In genomic region chr6:32941412-32941784, GRCh38 we compare ENCODE assay signal across 8 cellular contexts. TPM values are rescaled to one million over a fixed set of nuclear protein-coding genes. Genes with fewer than 3 reads are reported as not detected.
A peak's percentile ranks its signal among the peaks of the same experiment; 100 is the strongest.
DNase-seq lines count a peak whose midpoint lies in the region; ATAC-seq and TF ChIP-seq lines count a peak whose summit lies in the region.

No MANE protein-coding gene starts in this region.

- TF ChIP-seq CTCF in Calu3 (IDR thresholded peaks at IDR 0.05; ENCODE audit: unreplicated experiment) (no peak), lower lobe of right lung (IDR thresholded peaks at IDR 0.05) (no peak)

- H3K36me3 ChIP-seq in lower lobe of right lung = peaks cover 13% of the 10 kb centered on the region

- H3K27me3 Mint-ChIP-seq in Calu3 (ENCODE audit: unreplicated experiment) = no peaks in the 10 kb centered on the region

- intact Hi-C loops in Calu3 (cut with micrococcal nuclease; ENCODE audit: unreplicated experiment) = no loop called here
- intact Hi-C loops in lower lobe of right lung (cut with DNase I) = no loop called here

- peaks cover 46% of the 10 kb centered on the region for H3K4me1 ChIP-seq in lower lobe of right lung

- peaks cover 28% of the 10 kb centered on the region for H3K4me1 Mint-ChIP-seq in Calu3 (ENCODE audit: low read depth, unreplicated experiment)

- H3K27ac Mint-ChIP-seq in Calu3 (ENCODE audit: unreplicated experiment) = peak overlapping the region; percentile 36

- CTCF ChIA-PET in Calu3 (lab: Charles Lee) = interaction anchor here (0.6 to 4.2 kb wide), 7 partner anchors 8 to 1498 kb away, joined by 3 to 27 read pairs (median 8); partner anchors contain the start of gene HLA-DMA

- peak overlapping the region; percentile 93 for H3K27ac ChIP-seq in lower lobe of right lung

- no TSS peak for BruUV-seq in Calu3 (replicated peaks; lab: Mats Ljungman, UMichigan)

- DNase-seq in Calu3 (no peak), activated T-cell treated with anti-CD3 and anti-CD28 coated beads for 4 hours (peak; percentile 30), lower lobe of right lung (no peak), midbrain (lab: John Stamatoyannopoulos, UW) (no peak), NCI-H1092 treated with DMSO at 0.1 percent for 48 hours (lab: John Stamatoyannopoulos, UW) (no peak), cerebellum (ENCODE audit: low spot score) (no peak)

- peaks cover 2% of the 10 kb centered on the region for H3K9me3 Mint-ChIP-seq in Calu3 (ENCODE audit: low read depth, unreplicated experiment)

- H3K27me3 ChIP-seq in lower lobe of right lung (ENCODE audit: low read depth) = no peaks in the 10 kb centered on the region

- no peaks in the 10 kb centered on the region for H3K9me3 ChIP-seq in lower lobe of right lung

- peak overlapping the region; percentile 71 for H3K4me3 Mint-ChIP-seq in Calu3 (ENCODE audit: low read depth, unreplicated experiment)

- peaks cover 11% of the 10 kb centered on the region for H3K36me3 Mint-ChIP-seq in Calu3 (ENCODE audit: insufficient read depth, unreplicated experiment)

- ATAC-seq in GM19455 (IDR thresholded peaks at IDR 0.05; ENCODE audit: unreplicated experiment) (peak; percentile 40), HG03460 (IDR thresholded peaks at IDR 0.05; ENCODE audit: unreplicated experiment) (peak; percentile 69), lower lobe of right lung (peak; percentile 37 to 40)

- H3K4me3 ChIP-seq in lower lobe of right lung = peak overlapping the region; percentile 56

RNA-seq across cellular contexts. Expression of gene HLA-DMB, which starts 0.6 kb away (rescaled TPM):
- 32.4 and 35.9 TPM in 2 replicates for total RNA-seq in Calu3 (2022)
- 208 TPM for total RNA-seq in lower lobe of right lung
- 1.5 TPM for total RNA-seq in cerebellum

RNA-seq across cellular contexts. Expression of gene HLA-DMA, which starts 11.5 kb away (rescaled TPM):
- total RNA-seq in Calu3 (2022) = 98.0 and 104 TPM in 2 replicates
- 283 TPM for total RNA-seq in lower lobe of right lung
- total RNA-seq in cerebellum = 0.73 TPM

RNA-seq across cellular contexts. Expression of gene BRD2, which starts 27.0 kb away (rescaled TPM):
- 351 and 356 TPM in 2 replicates for total RNA-seq in Calu3 (2022)
- 173 TPM for total RNA-seq in lower lobe of right lung
- total RNA-seq in cerebellum = 77.4 TPM

Comparison
In these comparisons a context has a peak if more than half of its experiments do, and no peak if none do; other contexts are left out.
1. RNA of gene HLA-DMB, which starts 0.6 kb away (total RNA-seq): 208 TPM in lower lobe of right lung (single experiment) and 32.4 to 35.9 TPM in Calu3; 1.5 TPM in cerebellum (single experiment); every median in the first group is over 10 times any median in the second.
2. RNA of gene HLA-DMA, which starts 11.5 kb away (total RNA-seq): 283 TPM in lower lobe of right lung (single experiment) and 98.0 to 104 TPM in Calu3; 0.73 TPM in cerebellum (single experiment); every median in the first group is over 10 times any median in the second.
3. Peak in every context shown above with its lines, with median percentiles within 50 percentile points of each other: ATAC-seq.